ENCODE assay signal across 26 cellular contexts in the genomic region with DNA sequence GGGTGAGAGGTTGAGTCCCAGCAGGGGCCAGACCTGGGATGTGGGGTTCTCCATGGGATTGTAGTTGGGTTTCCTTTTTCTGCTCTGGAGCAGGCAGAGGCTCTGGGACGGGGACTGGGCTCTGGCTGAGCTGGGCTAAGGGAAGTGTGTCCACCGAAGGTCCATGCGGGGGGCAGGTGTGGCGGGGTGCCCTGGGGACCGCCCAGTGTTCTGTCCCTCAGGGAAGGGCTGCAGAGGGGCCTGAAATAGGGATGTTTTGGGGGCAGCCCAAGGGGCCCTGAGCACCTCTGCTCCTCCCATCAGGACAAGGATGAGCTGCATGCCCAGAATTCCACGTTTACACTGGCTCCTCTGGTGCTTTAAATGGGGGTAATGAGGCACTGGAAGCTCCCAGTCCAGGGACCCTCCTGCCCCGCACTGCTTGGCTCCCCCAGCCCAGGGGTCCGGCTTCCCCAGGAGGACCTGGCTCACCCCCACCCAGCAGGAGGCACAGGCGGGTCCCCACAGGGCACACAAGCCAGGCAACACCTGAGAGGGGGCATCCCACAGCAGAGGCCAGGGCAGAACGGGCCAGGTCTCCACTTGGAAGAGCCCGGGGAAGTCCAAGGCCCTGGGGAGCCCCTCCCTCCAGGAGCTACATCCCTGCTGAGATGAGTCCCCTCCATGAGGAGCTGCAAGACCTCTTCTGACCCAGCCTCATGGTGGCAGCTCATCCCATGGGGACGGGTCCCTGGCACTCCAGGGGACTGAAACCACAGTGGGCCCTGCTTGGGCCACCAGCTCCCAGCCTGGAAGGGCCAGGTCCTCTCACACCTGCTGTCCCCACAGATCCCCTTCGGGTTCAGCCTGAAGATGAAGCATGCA.
"Had no signal": no experiment of that assay in that cellular context is flagged by ENCODE, and none has a peak within 500 bp of the region (broad histone marks: within the 10 kb centered on the region; RNA-seq: fewer than 3 reads in every experiment).

No MANE protein-coding gene starts in this region.

- H3K4me3 Mint-ChIP-seq: activated naive CD8-positive, alpha-beta T cell treated with anti-CD3 and anti-CD28 coated beads for 36 hours; activated T-cell treated with anti-CD3 and anti-CD28 coated beads, Interleukin-2, amount 50 U/mL, for 72 hours; effector memory CD8-positive, alpha-beta T cell; nephron progenitor cell; stimulated activated naive CD8-positive, alpha-beta T cell treated with anti-CD3 and anti-CD28 coated beads, Interleukin-15, amount 100 ng/mL, for 72 hours had no signal

- H3K4me2 ChIP-seq: smooth muscle cell had no signal

- H3K27ac Mint-ChIP-seq: activated naive CD8-positive, alpha-beta T cell treated with anti-CD3 and anti-CD28 coated beads for 36 hours; activated T-cell treated with anti-CD3 and anti-CD28 coated beads, Interleukin-2, amount 50 U/mL, for 72 hours; nephron progenitor cell had no signal

- H3K36me3 Mint-ChIP-seq: activated naive CD8-positive, alpha-beta T cell treated with anti-CD3 and anti-CD28 coated beads for 36 hours had no signal

- H3K27ac ChIP-seq: adrenal gland, body of pancreas, colonic mucosa, dorsolateral prefrontal cortex, gastrocnemius medialis, pancreas, psoas muscle, thyroid gland, upper lobe of left lung, vagina had no signal

- ATAC-seq: activated T-cell treated with anti-CD3 and anti-CD28 coated beads, Interleukin-2, amount 50 U/mL, for 72 hours; body of pancreas; effector memory CD8-positive, alpha-beta T cell; gastrocnemius medialis; left cardiac atrium; left ventricle myocardium superior; pancreas; psoas muscle; stimulated activated naive CD8-positive, alpha-beta T cell treated with anti-CD3 and anti-CD28 coated beads, Interleukin-15, amount 100 ng/mL, for 72 hours had no signal

- H3K36me3 ChIP-seq: adrenal gland, colonic mucosa, gastrocnemius medialis, pancreas, thyroid gland, upper lobe of left lung, vagina had no signal

- H3K27me3 Mint-ChIP-seq: activated naive CD8-positive, alpha-beta T cell treated with anti-CD3 and anti-CD28 coated beads for 36 hours; effector memory CD8-positive, alpha-beta T cell; stimulated activated naive CD8-positive, alpha-beta T cell treated with anti-CD3 and anti-CD28 coated beads, Interleukin-15, amount 100 ng/mL, for 72 hours had no signal

- H3K27me3 ChIP-seq: adrenal gland, body of pancreas, colonic mucosa, dorsolateral prefrontal cortex, gastrocnemius medialis, pancreas, thyroid gland, upper lobe of left lung, vagina had no signal

- H3K4me1 Mint-ChIP-seq: activated naive CD8-positive, alpha-beta T cell treated with anti-CD3 and anti-CD28 coated beads for 36 hours; nephron progenitor cell; stimulated activated naive CD8-positive, alpha-beta T cell treated with anti-CD3 and anti-CD28 coated beads, Interleukin-15, amount 100 ng/mL, for 72 hours had no signal

- H3K4me3 ChIP-seq: adrenal gland, body of pancreas, colonic mucosa, dorsolateral prefrontal cortex, gastrocnemius medialis, pancreas, psoas muscle, smooth muscle cell, thyroid gland, upper lobe of left lung, vagina had no signal

- DNase-seq: activated CD4-positive, alpha-beta T cell treated with anti-CD3 and anti-CD28 coated beads for 1 hour; activated naive CD4-positive, alpha-beta T cell; activated naive CD8-positive, alpha-beta T cell treated with anti-CD3 and anti-CD28 coated beads for 36 hours; activated T-cell treated with anti-CD3 and anti-CD28 coated beads for 4 hours; activated T-cell treated with anti-CD3 and anti-CD28 coated beads, Interleukin-2, amount 50 U/mL, for 72 hours; body of pancreas; colonic mucosa; effector memory CD8-positive, alpha-beta T cell; erythroblast; gastrocnemius medialis; glutamatergic neuron; left cardiac atrium; left ventricle myocardium superior; mammary epithelial cell; nephron progenitor cell; psoas muscle; stimulated activated CD4-positive, alpha-beta T cell treated with anti-CD3 and anti-CD28 coated beads, Interleukin-15, amount 100 ng/mL, for 24 hours; stimulated activated naive CD8-positive, alpha-beta T cell treated with anti-CD3 and anti-CD28 coated beads, Interleukin-15, amount 100 ng/mL, for 72 hours; T-helper 2 cell; thyroid gland had no signal

- H3K9me3 ChIP-seq: adrenal gland, body of pancreas, colonic mucosa, gastrocnemius medialis, pancreas, psoas muscle, thyroid gland, upper lobe of left lung, vagina had no signal

- H3K9me3 Mint-ChIP-seq: activated naive CD8-positive, alpha-beta T cell treated with anti-CD3 and anti-CD28 coated beads for 36 hours; activated T-cell treated with anti-CD3 and anti-CD28 coated beads, Interleukin-2, amount 50 U/mL, for 72 hours; effector memory CD8-positive, alpha-beta T cell; stimulated activated naive CD8-positive, alpha-beta T cell treated with anti-CD3 and anti-CD28 coated beads, Interleukin-15, amount 100 ng/mL, for 72 hours had no signal

- H3K4me1 ChIP-seq: adrenal gland, body of pancreas, colonic mucosa, gastrocnemius medialis, pancreas, psoas muscle, thyroid gland, upper lobe of left lung, vagina had no signal
